In genomic region chr1:227542153-227543120, GRCh38 we compare ENCODE assay signal across 9 cellular contexts. TPM values are rescaled to one million over a fixed set of nuclear protein-coding genes. Genes with fewer than 3 reads are reported as not detected.
DNase-seq lines count a peak whose midpoint lies in the region; ATAC-seq, FAIRE-seq and TF ChIP-seq lines count a peak whose summit lies in the region.
"Had no signal": no experiment of that assay in that cellular context is flagged by ENCODE, and none has a peak within 500 bp of the region (broad histone marks: within the 10 kb centered on the region; RNA-seq: fewer than 3 reads in every experiment).

No MANE protein-coding gene starts in this region.

- 77% methylated on average over 13 of the region's 84 CpGs for WGBS in HepG2 (ENCODE audit: low lambda C conversion rate)

- peak overlapping the region; percentile 67 for H3K27ac Mint-ChIP-seq in activated CD4-positive, alpha-beta T cell treated with anti-CD3 and anti-CD28 coated beads, Interleukin-2, amount 10 ng/mL, durations not matched to agents 24 days and 14 days
- H3K27ac Mint-ChIP-seq in dendritic cell treated with granulocyte-macrophage colony-stimulating factor and Interleukin-4, amounts not matched to agents 40 ng/mL and 50 ng/mL, for 4 days: no peak overlapping the region

- no TSS peak for BruUV-seq in HepG2 (replicated peaks; lab: Mats Ljungman, UMichigan)

- H3K4me1 ChIP-seq in HepG2 (ENCODE audit: insufficient read depth, low read length): peaks cover 22% of the 10 kb centered on the region

- no peak overlapping the region for H3K27ac ChIP-seq in HepG2 (ENCODE audit: extremely low read length, insufficient read depth, low read length)

- intact Hi-C loops in activated CD4-positive, alpha-beta T cell treated with anti-CD3 and anti-CD28 coated beads, Interleukin-2, amount 10 ng/mL, durations not matched to agents 24 days and 14 days (cut with micrococcal nuclease): loop anchor here (1.0 to 2.0 kb wide), 3 partner anchors 21 to 192 kb away; partner anchors contain the start of genes JMJD4, SNAP47 and ZNF678
- intact Hi-C loops in dendritic cell treated with granulocyte-macrophage colony-stimulating factor and Interleukin-4, amounts not matched to agents 40 ng/mL and 50 ng/mL, for 4 days (cut with micrococcal nuclease): loop anchor here (1.0 to 5.0 kb wide), 2 partner anchors 21 to 60 kb away; partner anchors contain the start of gene ZNF678
- intact Hi-C loops in HepG2 (cut with micrococcal nuclease; ENCODE audit: unreplicated experiment): loop anchor here (1.0 kb wide), 1 partner anchor 61 kb away; no protein-coding TSS in a partner anchor

- TF ChIP-seq EP300 in HepG2 (IDR thresholded peaks at IDR 0.05; ENCODE audit: low read depth in 2 of 2, low read length in 2 of 2) (peak in 1 of 2 experiments; percentile 6; a peak in 1 of 4 replicates), HepG2 (CRISPR knock-in tag; IDR thresholded peaks at IDR 0.05; ENCODE audit: borderline replicate concordance) (no peak)

- H3K4me3 Mint-ChIP-seq in activated CD4-positive, alpha-beta T cell treated with anti-CD3 and anti-CD28 coated beads, Interleukin-2, amount 10 ng/mL, durations not matched to agents 24 days and 14 days: peak overlapping the region; percentile 48
- peak overlapping the region; percentile 70 for H3K4me3 Mint-ChIP-seq in dendritic cell treated with granulocyte-macrophage colony-stimulating factor and Interleukin-4, amounts not matched to agents 40 ng/mL and 50 ng/mL, for 4 days

- H2AFZ ChIP-seq in HepG2 (ENCODE audit: low read length): no peak overlapping the region

- CTCF ChIA-PET in HepG2 (lab: Yijun Ruan, JAX; ENCODE audit: low intra/inter-chr PET ratio, low total read pairs): interaction anchor here (0.7 kb wide), 1 partner anchor 61 kb away, joined by 4 read pairs; no protein-coding TSS in a partner anchor

- H3K36me3 ChIP-seq in HepG2 (replicated peaks in 1 of 2; ENCODE audit: control insufficient read depth in 1 of 2, insufficient read depth in 2 of 2, low read length in 2 of 2): no peaks in the 10 kb centered on the region

- TF ChIP-seq CTCF in HepG2 (CRISPR knock-in tag; IDR thresholded peaks at IDR 0.05): peak; percentile 86

- ATAC-seq in HG02981 (IDR thresholded peaks at IDR 0.05; ENCODE audit: unreplicated experiment) (peak; percentile 97), HepG2 (peak; percentile 92)

- DNase-seq in NCI-H187 (lab: John Stamatoyannopoulos, UW): peak; percentile 12 to 40
- DNase-seq in NCI-H187 treated with DMSO at 0.1 percent for 48 hours (lab: John Stamatoyannopoulos, UW): no peak
- peak; percentile 78 for DNase-seq in NCI-H2171 treated with DMSO at 0.1 percent for 48 hours (lab: John Stamatoyannopoulos, UW)
- peak; percentile 97 for DNase-seq in activated CD4-positive, alpha-beta T cell treated with anti-CD3 and anti-CD28 coated beads, Interleukin-2, amount 10 ng/mL, durations not matched to agents 24 days and 14 days
- DNase-seq in HepG2 (ENCODE audit: low spot score): peak; percentile 53
- peak; percentile 91 to 92 for DNase-seq in stimulated activated CD4-positive, alpha-beta T cell treated with anti-CD3 and anti-CD28 coated beads, Interleukin-2, amount 100 ng/mL, for 24 hours

- no peaks in the 10 kb centered on the region for H4K20me1 ChIP-seq in HepG2 (ENCODE audit: insufficient read depth, low read length)

- no peaks in the 10 kb centered on the region for H3K79me2 ChIP-seq in HepG2 (ENCODE audit: insufficient read depth, low read length)

- H3K9me3 Mint-ChIP-seq in activated CD4-positive, alpha-beta T cell treated with anti-CD3 and anti-CD28 coated beads, Interleukin-2, amount 10 ng/mL, durations not matched to agents 24 days and 14 days: no peaks in the 10 kb centered on the region
- H3K9me3 Mint-ChIP-seq in dendritic cell treated with granulocyte-macrophage colony-stimulating factor and Interleukin-4, amounts not matched to agents 40 ng/mL and 50 ng/mL, for 4 days: no peaks in the 10 kb centered on the region

- peaks cover 5% of the 10 kb centered on the region for H3K4me1 Mint-ChIP-seq in activated CD4-positive, alpha-beta T cell treated with anti-CD3 and anti-CD28 coated beads, Interleukin-2, amount 10 ng/mL, durations not matched to agents 24 days and 14 days
- peaks cover 5% of the 10 kb centered on the region for H3K4me1 Mint-ChIP-seq in dendritic cell treated with granulocyte-macrophage colony-stimulating factor and Interleukin-4, amounts not matched to agents 40 ng/mL and 50 ng/mL, for 4 days (ENCODE audit: low read depth)

- no peaks in the 10 kb centered on the region; a peak in 1 of 5 replicates for H3K27me3 ChIP-seq in HepG2 (ENCODE audit: control insufficient read depth in 1 of 2, insufficient read depth in 2 of 2, low read length in 2 of 2)

- 0 out of 4 replicates have a peak, but pooled peaks of 1 of the 2 experiments have one; percentile 36 for TF ChIP-seq POLR2A in HepG2 (IDR thresholded peaks at IDR 0.05; ENCODE audit: insufficient read depth in 1 of 2, low read depth in 2 of 2, low read length in 2 of 2)

- POLR2A ChIA-PET in HepG2 (lab: Yijun Ruan, JAX): interaction anchor here (2.2 kb wide), 1 partner anchor 21 kb away, joined by 11 read pairs; the partner anchor contains the start of gene ZNF678

- H3K9ac ChIP-seq in HepG2 (ENCODE audit: insufficient read depth, low read depth, low read length): peak overlapping the region; percentile 59; the same call in 1 of the 2 replicates

- peak overlapping the region; percentile 73 for H3K4me2 ChIP-seq in HepG2 (ENCODE audit: low read depth, low read length)

- no peak for FAIRE-seq in HepG2 (lab: Jason Lieb, UNC)
- FAIRE-seq: A204.1 had no signal

- H3K4me3 ChIP-seq in HepG2 (replicated peaks in 1 of 3; ENCODE audit: insufficient read depth in 1 of 3, low read depth in 2 of 3, low read length in 3 of 3): peak overlapping the region; percentile 34 to 66 (median 54); a peak in 4 of 6 replicates

- in situ Hi-C loops in HepG2 (cut with HindIII; ENCODE audit: extremely low pct_ligation_motif_present, low pct_unique_long_range_greater_than_20kb): no loop called here

- H3K9me3 ChIP-seq in HepG2 (ENCODE audit: low read length): no peaks in the 10 kb centered on the region

- H3K27me3 Mint-ChIP-seq in activated CD4-positive, alpha-beta T cell treated with anti-CD3 and anti-CD28 coated beads, Interleukin-2, amount 10 ng/mL, durations not matched to agents 24 days and 14 days: peaks cover 5% of the 10 kb centered on the region
- peaks cover 19% of the 10 kb centered on the region for H3K27me3 Mint-ChIP-seq in dendritic cell treated with granulocyte-macrophage colony-stimulating factor and Interleukin-4, amounts not matched to agents 40 ng/mL and 50 ng/mL, for 4 days

- no peaks in the 10 kb centered on the region for H3K36me3 Mint-ChIP-seq in activated CD4-positive, alpha-beta T cell treated with anti-CD3 and anti-CD28 coated beads, Interleukin-2, amount 10 ng/mL, durations not matched to agents 24 days and 14 days (ENCODE audit: low read depth)
- no peaks in the 10 kb centered on the region for H3K36me3 Mint-ChIP-seq in dendritic cell treated with granulocyte-macrophage colony-stimulating factor and Interleukin-4, amounts not matched to agents 40 ng/mL and 50 ng/mL, for 4 days (ENCODE audit: low read depth)

- peak; percentile 83 for TF ChIP-seq RAD21 in HepG2 (CRISPR knock-in tag; IDR thresholded peaks at IDR 0.05)

TF ChIP-seq in HepG2, 621 proteins besides CTCF, POLR2A, EP300 and RAD21 (continues in another document):
- peak; percentile 52; the same call in 1 of the 2 replicates for TF ChIP-seq ZBTB33 (CRISPR knock-in tag; IDR thresholded peaks at IDR 0.05)
- TF ChIP-seq MIXL1 (CRISPR knock-in tag; IDR thresholded peaks at IDR 0.05): peak; percentile 44; the same call in 1 of the 2 replicates

RNA-seq across cellular contexts. Expression of gene ZNF678, which starts 20.9 kb away (rescaled TPM):
- total RNA-seq in activated CD4-positive, alpha-beta T cell treated with anti-CD3 and anti-CD28 coated beads, Interleukin-2, amount 10 ng/mL, durations not matched to agents 24 days and 14 days: 4.7 and 6.0 TPM in 2 replicates
- 7.6 and 9.9 TPM in 2 replicates for total RNA-seq in HepG2 (2016; rRNA removed; fragmentation: Illumina TruSeq; extraction: Trizol)
- total RNA-seq in HepG2 (2016; cell fraction: cytosol; rRNA removed; fragmentation: Illumina TruSeq; extraction: Trizol; ENCODE audit: low read depth): 0.40 and 0.53 TPM in 2 replicates
- 7.4 and 9.3 TPM in 2 replicates for total RNA-seq in HepG2 (2016; cell fraction: insoluble cytoplasmic fraction; rRNA removed; fragmentation: Illumina TruSeq; extraction: Trizol)
- 1.8 and 2.4 TPM in 2 replicates for total RNA-seq in HepG2 (2016; cell fraction: membrane; rRNA removed; fragmentation: Illumina TruSeq; extraction: Trizol)
- 15.2 and 18.3 TPM in 2 replicates for total RNA-seq in HepG2 (2016; cell fraction: nucleus; rRNA removed; fragmentation: Illumina TruSeq; extraction: Trizol)
- 1.6 and 2.0 TPM in 2 replicates for polyA plus RNA-seq in HepG2 (2011; rRNA removed)
- polyA plus RNA-seq in HepG2 (2011; cell fraction: cytosol; rRNA removed): 0.75 and 0.87 TPM in 2 replicates
- 1.7 and 1.9 TPM in 2 replicates for polyA plus RNA-seq in HepG2 (2011; cell fraction: nucleus; rRNA removed)
- polyA plus RNA-seq in HepG2 (2012): 1.9 and 2.2 TPM in 2 replicates
- polyA plus RNA-seq in HepG2 (2016; cell fraction: cytosol; fragmentation: Illumina TruSeq; extraction: Trizol; ENCODE audit: low read depth): 0.10 and 0.26 TPM in 2 replicates
- polyA plus RNA-seq in HepG2 (2016; cell fraction: insoluble cytoplasmic fraction; fragmentation: Illumina TruSeq; extraction: Trizol; ENCODE audit: low read depth): 4.4 and 4.6 TPM in 2 replicates
- polyA plus RNA-seq in HepG2 (2016; cell fraction: membrane; fragmentation: Illumina TruSeq; extraction: Trizol; ENCODE audit: low read depth): 0.60 and 0.65 TPM in 2 replicates
- polyA plus RNA-seq in HepG2 (2016; cell fraction: nucleus; fragmentation: Illumina TruSeq; extraction: Trizol; ENCODE audit: insufficient read depth, low read depth): 5.9 and 6.2 TPM in 2 replicates
- 11.3 and 20.7 TPM in 2 replicates for polyA minus RNA-seq in HepG2 (2011; rRNA and poly(A)+ RNA removed; ENCODE audit: low replicate concordance)
- polyA minus RNA-seq in HepG2 (2011; cell fraction: cytosol; rRNA and poly(A)+ RNA removed): 3.2 and 5.0 TPM in 2 replicates
- 31.5 and 33.5 TPM in 2 replicates for polyA minus RNA-seq in HepG2 (2011; cell fraction: nucleus; rRNA and poly(A)+ RNA removed)
